1 cellular context compared by ENCODE assay signal in the genomic region with DNA sequence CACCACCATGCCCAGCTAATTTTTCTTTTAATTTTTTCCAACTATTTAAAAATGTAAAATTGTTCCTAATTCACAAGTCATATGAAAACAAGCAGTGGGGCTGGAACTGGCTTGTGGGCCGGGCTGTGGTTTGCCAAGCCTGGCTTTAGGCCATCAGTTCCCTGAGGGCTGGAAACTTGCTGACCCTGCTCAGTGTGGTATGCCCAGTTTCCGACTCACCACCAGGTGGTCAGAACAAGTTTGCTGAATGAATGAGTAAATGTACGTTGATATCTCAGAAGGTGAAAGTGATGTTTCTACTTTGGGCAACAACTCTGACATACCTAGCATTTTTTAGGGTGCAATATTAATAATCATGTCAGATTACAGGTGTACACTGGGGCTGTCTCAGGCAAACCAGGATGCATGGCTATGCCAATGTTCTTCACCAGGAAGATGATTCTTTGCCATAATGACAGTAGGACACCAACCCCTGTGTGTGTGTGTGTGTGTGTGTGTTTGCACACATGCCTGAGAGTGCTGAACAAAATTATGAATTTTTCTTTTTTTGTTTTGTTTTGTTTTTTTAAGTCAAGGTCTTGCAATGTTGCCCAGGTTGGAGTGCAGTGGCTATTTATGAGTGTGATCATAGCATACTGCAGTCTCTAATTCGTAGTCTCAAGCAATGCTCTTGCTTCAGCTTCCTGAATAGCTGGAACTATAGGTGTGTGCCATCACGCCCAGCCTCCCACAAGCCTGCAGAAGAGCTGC.
TF ChIP-seq lines count a peak whose summit lies in the region.

No MANE protein-coding gene starts in this region.

TF ChIP-seq in GM23338, 12 proteins besides CTCF, POLR2A, EP300 and RAD21 (continued from another document):
- TF ChIP-seq, protein P1, sequence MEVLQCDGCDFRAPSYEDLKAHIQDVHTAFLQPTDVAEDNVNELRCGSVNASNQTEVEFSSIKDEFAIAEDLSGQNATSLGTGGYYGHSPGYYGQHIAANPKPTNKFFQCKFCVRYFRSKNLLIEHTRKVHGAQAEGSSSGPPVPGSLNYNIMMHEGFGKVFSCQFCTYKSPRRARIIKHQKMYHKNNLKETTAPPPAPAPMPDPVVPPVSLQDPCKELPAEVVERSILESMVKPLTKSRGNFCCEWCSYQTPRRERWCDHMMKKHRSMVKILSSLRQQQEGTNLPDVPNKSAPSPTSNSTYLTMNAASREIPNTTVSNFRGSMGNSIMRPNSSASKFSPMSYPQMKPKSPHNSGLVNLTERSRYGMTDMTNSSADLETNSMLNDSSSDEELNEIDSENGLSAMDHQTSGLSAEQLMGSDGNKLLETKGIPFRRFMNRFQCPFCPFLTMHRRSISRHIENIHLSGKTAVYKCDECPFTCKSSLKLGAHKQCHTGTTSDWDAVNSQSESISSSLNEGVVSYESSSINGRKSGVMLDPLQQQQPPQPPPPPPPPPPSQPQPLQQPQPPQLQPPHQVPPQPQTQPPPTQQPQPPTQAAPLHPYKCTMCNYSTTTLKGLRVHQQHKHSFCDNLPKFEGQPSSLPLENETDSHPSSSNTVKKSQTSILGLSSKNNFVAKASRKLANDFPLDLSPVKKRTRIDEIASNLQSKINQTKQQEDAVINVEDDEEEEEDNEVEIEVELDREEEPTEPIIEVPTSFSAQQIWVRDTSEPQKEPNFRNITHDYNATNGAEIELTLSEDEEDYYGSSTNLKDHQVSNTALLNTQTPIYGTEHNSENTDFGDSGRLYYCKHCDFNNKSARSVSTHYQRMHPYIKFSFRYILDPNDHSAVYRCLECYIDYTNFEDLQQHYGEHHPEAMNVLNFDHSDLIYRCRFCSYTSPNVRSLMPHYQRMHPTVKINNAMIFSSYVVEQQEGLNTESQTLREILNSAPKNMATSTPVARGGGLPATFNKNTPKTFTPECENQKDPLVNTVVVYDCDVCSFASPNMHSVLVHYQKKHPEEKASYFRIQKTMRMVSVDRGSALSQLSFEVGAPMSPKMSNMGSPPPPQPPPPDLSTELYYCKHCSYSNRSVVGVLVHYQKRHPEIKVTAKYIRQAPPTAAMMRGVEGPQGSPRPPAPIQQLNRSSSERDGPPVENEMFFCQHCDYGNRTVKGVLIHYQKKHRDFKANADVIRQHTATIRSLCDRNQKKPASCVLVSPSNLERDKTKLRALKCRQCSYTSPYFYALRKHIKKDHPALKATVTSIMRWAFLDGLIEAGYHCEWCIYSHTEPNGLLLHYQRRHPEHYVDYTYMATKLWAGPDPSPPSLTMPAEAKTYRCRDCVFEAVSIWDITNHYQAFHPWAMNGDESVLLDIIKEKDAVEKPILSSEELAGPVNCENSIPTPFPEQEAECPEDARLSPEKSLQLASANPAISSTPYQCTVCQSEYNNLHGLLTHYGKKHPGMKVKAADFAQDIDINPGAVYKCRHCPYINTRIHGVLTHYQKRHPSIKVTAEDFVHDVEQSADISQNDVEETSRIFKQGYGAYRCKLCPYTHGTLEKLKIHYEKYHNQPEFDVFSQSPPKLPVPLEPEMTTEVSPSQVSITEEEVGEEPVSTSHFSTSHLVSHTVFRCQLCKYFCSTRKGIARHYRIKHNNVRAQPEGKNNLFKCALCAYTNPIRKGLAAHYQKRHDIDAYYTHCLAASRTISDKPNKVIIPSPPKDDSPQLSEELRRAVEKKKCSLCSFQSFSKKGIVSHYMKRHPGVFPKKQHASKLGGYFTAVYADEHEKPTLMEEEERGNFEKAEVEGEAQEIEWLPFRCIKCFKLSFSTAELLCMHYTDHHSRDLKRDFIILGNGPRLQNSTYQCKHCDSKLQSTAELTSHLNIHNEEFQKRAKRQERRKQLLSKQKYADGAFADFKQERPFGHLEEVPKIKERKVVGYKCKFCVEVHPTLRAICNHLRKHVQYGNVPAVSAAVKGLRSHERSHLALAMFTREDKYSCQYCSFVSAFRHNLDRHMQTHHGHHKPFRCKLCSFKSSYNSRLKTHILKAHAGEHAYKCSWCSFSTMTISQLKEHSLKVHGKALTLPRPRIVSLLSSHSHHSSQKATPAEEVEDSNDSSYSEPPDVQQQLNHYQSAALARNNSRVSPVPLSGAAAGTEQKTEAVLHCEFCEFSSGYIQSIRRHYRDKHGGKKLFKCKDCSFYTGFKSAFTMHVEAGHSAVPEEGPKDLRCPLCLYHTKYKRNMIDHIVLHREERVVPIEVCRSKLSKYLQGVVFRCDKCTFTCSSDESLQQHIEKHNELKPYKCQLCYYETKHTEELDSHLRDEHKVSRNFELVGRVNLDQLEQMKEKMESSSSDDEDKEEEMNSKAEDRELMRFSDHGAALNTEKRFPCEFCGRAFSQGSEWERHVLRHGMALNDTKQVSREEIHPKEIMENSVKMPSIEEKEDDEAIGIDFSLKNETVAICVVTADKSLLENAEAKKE (CRISPR knock-in tag; IDR thresholded peaks at IDR 0.05), result no peak
- TF ChIP-seq CREB1 (CRISPR knock-in tag; IDR thresholded peaks at IDR 0.05; ENCODE audit: low read depth) (no peak), STAT1 (IDR thresholded peaks at IDR 0.05; ENCODE audit: unreplicated experiment) (no peak), ZNF114 (CRISPR knock-in tag; IDR thresholded peaks at IDR 0.05) (no peak)
